24 cellular contexts compared by ENCODE assay signal in the genomic region with DNA sequence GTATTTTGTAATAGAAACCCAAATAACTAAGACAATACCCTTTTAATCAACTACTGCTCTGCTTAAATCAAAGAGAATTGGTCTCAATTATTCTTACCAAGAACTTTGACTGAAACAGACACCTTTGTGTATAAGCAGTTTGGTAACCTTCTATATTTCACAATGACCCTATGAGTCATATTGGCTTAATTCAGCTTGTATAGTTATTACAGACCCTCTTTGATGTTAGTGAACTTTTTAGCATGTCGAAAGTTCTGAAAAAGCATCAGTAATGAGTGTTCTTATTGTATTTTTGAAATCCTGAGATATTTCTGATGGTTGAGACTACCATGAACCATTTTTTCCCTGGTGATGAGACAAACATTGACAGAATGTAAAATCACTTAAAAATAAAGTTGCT. TPM values are rescaled to one million over a fixed set of nuclear protein-coding genes. Genes with fewer than 3 reads are reported as not detected.
DNase-seq lines count a peak whose midpoint lies in the region; ATAC-seq and TF ChIP-seq lines count a peak whose summit lies in the region.
"Had no signal": no experiment of that assay in that cellular context is flagged by ENCODE, and none has a peak within 500 bp of the region (broad histone marks: within the 10 kb centered on the region; RNA-seq: fewer than 3 reads in every experiment).

No MANE protein-coding gene starts in this region.

- DNase-seq in activated T-cell treated with anti-CD3 and anti-CD28 coated beads, Interleukin-2, amount 50 U/mL, for 72 hours, result no peak
- DNase-seq in activated T-cell treated with anti-CD3 and anti-CD28 coated beads, Interleukin-2, amount 50 U/mL, for 24 hours, result no peak
- DNase-seq in NCI-H226 (peak; percentile 6), choroid plexus epithelial cell (ENCODE audit: low read depth) (peak; percentile 39), skeletal muscle cell (ENCODE audit: low read depth) (peak; percentile 5), kidney glomerular epithelial cell (lab: John Stamatoyannopoulos, UW) (no peak), SKM-1 treated with dmso at 0.1 percent for 144 hours (lab: John Stamatoyannopoulos, UW; ENCODE audit: unreplicated experiment) (no peak), T1000 (lab: John Stamatoyannopoulos, UW) (no peak)
- DNase-seq: activated CD4-positive, CD25-positive, alpha-beta regulatory T cell treated with anti-CD3 and anti-CD28 coated beads, Interleukin-2, amount 50 U/mL, for 72 hours; activated naive CD4-positive, alpha-beta T cell treated with Interleukin-2 at 50 U/mL for 16 hours; body of pancreas; dermis blood vessel endothelial cell; erythroblast; H9; NCI-H146; NCI-H345; nephron progenitor cell; NK-92 treated with Interleukin-12 subunit alpha and Interleukin-12 subunit beta, amount 100 ng/mL, for 24 hours; psoas muscle; SHP77 treated with DMSO at 0.1 percent for 48 hours; stimulated activated naive CD4-positive, alpha-beta T cell treated with Interleukin-2 at 50 U/mL for 16 hours had no signal

- H3K27me3 Mint-ChIP-seq in activated T-cell treated with anti-CD3 and anti-CD28 coated beads, Interleukin-2, amount 50 U/mL, for 72 hours (ENCODE audit: low read depth), result no peaks in the 10 kb centered on the region
- no peaks in the 10 kb centered on the region for H3K27me3 Mint-ChIP-seq in activated T-cell treated with anti-CD3 and anti-CD28 coated beads, Interleukin-2, amount 50 U/mL, for 24 hours
- H3K27me3 Mint-ChIP-seq: type B pancreatic cell had no signal

- H3K9me3 Mint-ChIP-seq in activated T-cell treated with anti-CD3 and anti-CD28 coated beads, Interleukin-2, amount 50 U/mL, for 72 hours, result no peaks in the 10 kb centered on the region
- no peaks in the 10 kb centered on the region for H3K9me3 Mint-ChIP-seq in activated T-cell treated with anti-CD3 and anti-CD28 coated beads, Interleukin-2, amount 50 U/mL, for 24 hours
- H3K9me3 Mint-ChIP-seq: H9, nephron progenitor cell, type B pancreatic cell had no signal

- no peaks in the 10 kb centered on the region for H3K36me3 Mint-ChIP-seq in activated T-cell treated with anti-CD3 and anti-CD28 coated beads, Interleukin-2, amount 50 U/mL, for 72 hours (ENCODE audit: insufficient read depth in 2 of 2)
- no peaks in the 10 kb centered on the region for H3K36me3 Mint-ChIP-seq in activated T-cell treated with anti-CD3 and anti-CD28 coated beads, Interleukin-2, amount 50 U/mL, for 24 hours (ENCODE audit: low read depth)
- H3K36me3 Mint-ChIP-seq: CD14-positive monocyte, type B pancreatic cell had no signal

- H3K4me3 ChIP-seq in choroid plexus epithelial cell (ENCODE audit: low read depth, low read length) (no peak overlapping the region), skeletal muscle cell (ENCODE audit: low read depth, low read length) (no peak overlapping the region)
- H3K4me3 ChIP-seq: body of pancreas, hepatocyte, psoas muscle had no signal

- H3K4me1 Mint-ChIP-seq in activated T-cell treated with anti-CD3 and anti-CD28 coated beads, Interleukin-2, amount 50 U/mL, for 72 hours (ENCODE audit: low read depth), result peaks cover 5% of the 10 kb centered on the region
- H3K4me1 Mint-ChIP-seq in activated T-cell treated with anti-CD3 and anti-CD28 coated beads, Interleukin-2, amount 50 U/mL, for 24 hours (ENCODE audit: low read depth), result peaks cover 11% of the 10 kb centered on the region

- ATAC-seq in activated T-cell treated with anti-CD3 and anti-CD28 coated beads, Interleukin-2, amount 50 U/mL, for 72 hours (replicated peaks in 1 of 2), result peak; percentile 58 to 75
- ATAC-seq: body of pancreas, psoas muscle had no signal

- TF ChIP-seq CTCF in choroid plexus epithelial cell (conservative IDR thresholded peaks at IDR 0.05; ENCODE audit: low read depth, low read length), result no peak

- H3K4me3 Mint-ChIP-seq in activated T-cell treated with anti-CD3 and anti-CD28 coated beads, Interleukin-2, amount 50 U/mL, for 72 hours, result no peak overlapping the region
- no peak overlapping the region for H3K4me3 Mint-ChIP-seq in activated T-cell treated with anti-CD3 and anti-CD28 coated beads, Interleukin-2, amount 50 U/mL, for 24 hours
- H3K4me3 Mint-ChIP-seq: CD14-positive monocyte, H9, nephron progenitor cell, type B pancreatic cell had no signal

- H3K27ac Mint-ChIP-seq in activated T-cell treated with anti-CD3 and anti-CD28 coated beads, Interleukin-2, amount 50 U/mL, for 72 hours, result no peak overlapping the region
- H3K27ac Mint-ChIP-seq in activated T-cell treated with anti-CD3 and anti-CD28 coated beads, Interleukin-2, amount 50 U/mL, for 24 hours, result no peak overlapping the region
- H3K27ac Mint-ChIP-seq: CD14-positive monocyte, H9, nephron progenitor cell, type B pancreatic cell had no signal

RNA-seq across cellular contexts. Expression of a gene that starts 43.3 kb away (rescaled TPM):
- total RNA-seq in activated T-cell treated with anti-CD3 and anti-CD28 coated beads, Interleukin-2, amount 50 U/mL, for 72 hours, result 10 to 100 TPM; 36.7 to 42.0 TPM

Comparison
In these comparisons a context has a peak if more than half of its experiments do, and no peak if none do; other contexts are left out.
1. DNase-seq: peak in NCI-H226 (single experiment), choroid plexus epithelial cell (single experiment) and skeletal muscle cell (single experiment); none in activated T-cell treated with anti-CD3 and anti-CD28 coated beads, Interleukin-2, amount 50 U/mL, for 72 hours (0 of 2), activated T-cell treated with anti-CD3 and anti-CD28 coated beads, Interleukin-2, amount 50 U/mL, for 24 hours (single experiment), kidney glomerular epithelial cell (single experiment), SKM-1 treated with dmso at 0.1 percent for 144 hours (single experiment) and T1000 (single experiment).